In genomic region chr22:31308181-31308580, GRCh38 we compare ENCODE assay signal across 21 cellular contexts. TPM values are rescaled to one million over a fixed set of nuclear protein-coding genes. Genes with fewer than 3 reads are reported as not detected.
DNase-seq lines count a peak whose midpoint lies in the region; ATAC-seq, FAIRE-seq and TF ChIP-seq lines count a peak whose summit lies in the region.
"Had no signal": no experiment of that assay in that cellular context is flagged by ENCODE, and none has a peak within 500 bp of the region (broad histone marks: within the 10 kb centered on the region; RNA-seq: fewer than 3 reads in every experiment).

No MANE protein-coding gene starts in this region.

- H3K9me3 Mint-ChIP-seq in activated naive CD4-positive, alpha-beta T cell treated with anti-CD3 and anti-CD28 coated beads, Interleukin-2, amount 10 ng/mL, durations not matched to agents 7 days and 5 days, result no peaks in the 10 kb centered on the region
- no peaks in the 10 kb centered on the region for H3K9me3 Mint-ChIP-seq in activated naive CD4-positive, alpha-beta T cell treated with anti-CD3 and anti-CD28 coated beads, Interleukin-2, amount 50 U/mL, for 72 hours
- H3K9me3 Mint-ChIP-seq in activated T-helper 17 cell treated with anti-CD3 and anti-CD28 coated beads, Interleukin-2, amount 50 U/mL, for 72 hours, result no peaks in the 10 kb centered on the region
- no peaks in the 10 kb centered on the region for H3K9me3 Mint-ChIP-seq in stimulated activated memory B cell treated with anti-CD40 and anti-IgM and Interleukin-4, amounts not matched to agents 10 μg/mL and 1 μg/mL and 100 μg/mL, for 72 hours
- H3K9me3 Mint-ChIP-seq: stimulated activated effector memory CD8-positive, alpha-beta T cell treated with anti-CD3 and anti-CD28 coated beads, Interleukin-12 subunit alpha, Interleukin-12 subunit beta, amount 100 ng/mL, for 72 hours had no signal

- H3K36me3 Mint-ChIP-seq in activated naive CD4-positive, alpha-beta T cell treated with anti-CD3 and anti-CD28 coated beads, Interleukin-2, amount 10 ng/mL, durations not matched to agents 7 days and 5 days, result peaks cover 19% of the 10 kb centered on the region
- peaks cover 0 to 7% of the 10 kb centered on the region in 2 donors for H3K36me3 Mint-ChIP-seq in activated naive CD4-positive, alpha-beta T cell treated with anti-CD3 and anti-CD28 coated beads, Interleukin-2, amount 50 U/mL, for 72 hours
- peaks cover 7% of the 10 kb centered on the region for H3K36me3 Mint-ChIP-seq in activated T-helper 17 cell treated with anti-CD3 and anti-CD28 coated beads, Interleukin-2, amount 50 U/mL, for 72 hours (ENCODE audit: low read depth)
- H3K36me3 Mint-ChIP-seq in stimulated activated memory B cell treated with anti-CD40 and anti-IgM and Interleukin-4, amounts not matched to agents 10 μg/mL and 1 μg/mL and 100 μg/mL, for 72 hours, result no peaks in the 10 kb centered on the region
- H3K36me3 Mint-ChIP-seq: stimulated activated effector memory CD8-positive, alpha-beta T cell treated with anti-CD3 and anti-CD28 coated beads, Interleukin-12 subunit alpha, Interleukin-12 subunit beta, amount 100 ng/mL, for 72 hours had no signal

- FAIRE-seq in GM18507 (lab: Jason Lieb, UNC), result peak; percentile 80
- FAIRE-seq: endometrium, TTC549 had no signal

- no peak overlapping the region for H3K4me3 Mint-ChIP-seq in activated naive CD4-positive, alpha-beta T cell treated with anti-CD3 and anti-CD28 coated beads, Interleukin-2, amount 10 ng/mL, durations not matched to agents 7 days and 5 days
- H3K4me3 Mint-ChIP-seq in activated T-helper 17 cell treated with anti-CD3 and anti-CD28 coated beads, Interleukin-2, amount 50 U/mL, for 72 hours, result peak overlapping the region; percentile 86
- no peak overlapping the region for H3K4me3 Mint-ChIP-seq in stimulated activated memory B cell treated with anti-CD40 and anti-IgM and Interleukin-4, amounts not matched to agents 10 μg/mL and 1 μg/mL and 100 μg/mL, for 72 hours
- H3K4me3 Mint-ChIP-seq: stimulated activated effector memory CD8-positive, alpha-beta T cell treated with anti-CD3 and anti-CD28 coated beads, Interleukin-12 subunit alpha, Interleukin-12 subunit beta, amount 100 ng/mL, for 72 hours had no signal

- no peak overlapping the region for H3K4me2 ChIP-seq in hepatocyte

- DNase-seq in activated naive CD4-positive, alpha-beta T cell treated with anti-CD3 and anti-CD28 coated beads, Interleukin-2, amount 10 ng/mL, durations not matched to agents 7 days and 5 days, result no peak
- DNase-seq in activated naive CD4-positive, alpha-beta T cell treated with anti-CD3 and anti-CD28 coated beads, Interleukin-2, amount 50 U/mL, for 72 hours (ENCODE audit: low spot score in 2 of 2), result no peak
- DNase-seq in GM18507 (ENCODE audit: extremely low spot score, insufficient read length, low read depth), result no peak
- no peak for DNase-seq in hepatocyte (ENCODE audit: low spot score)
- no peak for DNase-seq in coronary artery (ENCODE audit: low spot score)
- DNase-seq: activated T-cell treated with anti-CD3 and anti-CD28 coated beads, Interleukin-2, amount 50 U/mL, for 48 hours; Caco-2; GM23248; NCI-H187; nucleus accumbens; stimulated activated CD4-positive, alpha-beta T cell treated with anti-CD3 and anti-CD28 coated beads, Interleukin-1b, Interleukin-23, amount 100 ng/mL, for 48 hours had no signal

- ATAC-seq in activated naive CD4-positive, alpha-beta T cell treated with anti-CD3 and anti-CD28 coated beads, Interleukin-2, amount 50 U/mL, for 72 hours, result no peak
- no peak for ATAC-seq in activated T-helper 17 cell treated with anti-CD3 and anti-CD28 coated beads, Interleukin-2, amount 50 U/mL, for 72 hours (replicated peaks)
- ATAC-seq in stimulated activated memory B cell treated with anti-CD40 and anti-IgM and Interleukin-4, amounts not matched to agents 10 μg/mL and 1 μg/mL and 100 μg/mL, for 72 hours, result no peak
- no peak for ATAC-seq in HG03469 (IDR thresholded peaks at IDR 0.05; ENCODE audit: unreplicated experiment)
- ATAC-seq: stimulated activated effector memory CD8-positive, alpha-beta T cell treated with anti-CD3 and anti-CD28 coated beads, Interleukin-12 subunit alpha, Interleukin-12 subunit beta, amount 100 ng/mL, for 72 hours had no signal

- no peaks in the 10 kb centered on the region for H3K79me2 ChIP-seq in hepatocyte

- no peak overlapping the region for H2AFZ ChIP-seq in hepatocyte
- H2AFZ ChIP-seq: GM23248 had no signal

- no peaks in the 10 kb centered on the region for H3K27me3 Mint-ChIP-seq in activated naive CD4-positive, alpha-beta T cell treated with anti-CD3 and anti-CD28 coated beads, Interleukin-2, amount 10 ng/mL, durations not matched to agents 7 days and 5 days
- no peaks in the 10 kb centered on the region for H3K27me3 Mint-ChIP-seq in activated T-helper 17 cell treated with anti-CD3 and anti-CD28 coated beads, Interleukin-2, amount 50 U/mL, for 72 hours
- no peaks in the 10 kb centered on the region for H3K27me3 Mint-ChIP-seq in stimulated activated memory B cell treated with anti-CD40 and anti-IgM and Interleukin-4, amounts not matched to agents 10 μg/mL and 1 μg/mL and 100 μg/mL, for 72 hours

- peaks cover 51% of the 10 kb centered on the region for H3K4me1 Mint-ChIP-seq in activated naive CD4-positive, alpha-beta T cell treated with anti-CD3 and anti-CD28 coated beads, Interleukin-2, amount 10 ng/mL, durations not matched to agents 7 days and 5 days
- peaks cover 23% of the 10 kb centered on the region for H3K4me1 Mint-ChIP-seq in activated T-helper 17 cell treated with anti-CD3 and anti-CD28 coated beads, Interleukin-2, amount 50 U/mL, for 72 hours
- peaks cover 25% of the 10 kb centered on the region for H3K4me1 Mint-ChIP-seq in stimulated activated memory B cell treated with anti-CD40 and anti-IgM and Interleukin-4, amounts not matched to agents 10 μg/mL and 1 μg/mL and 100 μg/mL, for 72 hours

- no peaks in the 10 kb centered on the region for H3K4me1 ChIP-seq in hepatocyte (ENCODE audit: insufficient read depth)
- H3K4me1 ChIP-seq: Caco-2 had no signal

- peak overlapping the region; percentile 85 for H3K27ac Mint-ChIP-seq in activated naive CD4-positive, alpha-beta T cell treated with anti-CD3 and anti-CD28 coated beads, Interleukin-2, amount 10 ng/mL, durations not matched to agents 7 days and 5 days
- peak overlapping the region in 1 of 2 donors; percentile 95 for H3K27ac Mint-ChIP-seq in activated naive CD4-positive, alpha-beta T cell treated with anti-CD3 and anti-CD28 coated beads, Interleukin-2, amount 50 U/mL, for 72 hours
- peak overlapping the region; percentile 77 for H3K27ac Mint-ChIP-seq in activated T-helper 17 cell treated with anti-CD3 and anti-CD28 coated beads, Interleukin-2, amount 50 U/mL, for 72 hours
- H3K27ac Mint-ChIP-seq in stimulated activated memory B cell treated with anti-CD40 and anti-IgM and Interleukin-4, amounts not matched to agents 10 μg/mL and 1 μg/mL and 100 μg/mL, for 72 hours, result peak overlapping the region; percentile 61
- H3K27ac Mint-ChIP-seq: stimulated activated effector memory CD8-positive, alpha-beta T cell treated with anti-CD3 and anti-CD28 coated beads, Interleukin-12 subunit alpha, Interleukin-12 subunit beta, amount 100 ng/mL, for 72 hours had no signal

- no peaks in the 10 kb centered on the region for H3K27me3 ChIP-seq in hepatocyte
- H3K27me3 ChIP-seq: cardiac muscle cell had no signal

- TF ChIP-seq CTCF in hepatocyte (IDR thresholded peaks at IDR 0.05; ENCODE audit: poor library complexity), result no peak
- no peak for TF ChIP-seq CTCF in coronary artery (IDR thresholded peaks at IDR 0.05)

- H3K4me3 ChIP-seq in hepatocyte (no peak overlapping the region), coronary artery (no peak overlapping the region)
- H3K4me3 ChIP-seq: cardiac muscle cell, GM23248, lung, skin epidermis, thoracic aorta had no signal

- H3K9me3 ChIP-seq in hepatocyte (ENCODE audit: low read depth), result no peaks in the 10 kb centered on the region
- H3K9me3 ChIP-seq: Caco-2, thoracic aorta had no signal

- H4K20me1 ChIP-seq in hepatocyte (ENCODE audit: insufficient read depth, poor library complexity, severe bottlenecking), result no peaks in the 10 kb centered on the region

- no peaks in the 10 kb centered on the region for H3K36me3 ChIP-seq in hepatocyte (replicated peaks; ENCODE audit: insufficient read depth, low read depth)
- H3K36me3 ChIP-seq: cardiac muscle cell, thoracic aorta had no signal

- no peaks in the 10 kb centered on the region for H3K9me2 ChIP-seq in hepatocyte (replicated peaks; ENCODE audit: insufficient read depth)

- H3K27ac ChIP-seq in hepatocyte, result no peak overlapping the region
- no peak overlapping the region for H3K27ac ChIP-seq in coronary artery
- H3K27ac ChIP-seq: cardiac muscle cell, GM23248, skin epidermis, thoracic aorta had no signal

- CTCF ChIA-PET in activated naive CD4-positive, alpha-beta T cell treated with anti-CD3 and anti-CD28 coated beads, Interleukin-2, amount 10 ng/mL, durations not matched to agents 7 days and 5 days (lab: Charles Lee), result interaction anchor here (0.6 to 1.2 kb wide), 2 partner anchors 8 to 20 kb away, joined by 3 read pairs; no protein-coding TSS in a partner anchor

RNA-seq across cellular contexts. Expression of gene PIK3IP1, which starts 15.9 kb away (rescaled TPM):
- total RNA-seq in activated naive CD4-positive, alpha-beta T cell treated with anti-CD3 and anti-CD28 coated beads, Interleukin-2, amount 50 U/mL, for 72 hours, result 10 to 100 TPM; 20.0 to 20.8 TPM
- 10 to 100 TPM; 11.0 to 24.1 TPM for total RNA-seq in activated T-helper 17 cell treated with anti-CD3 and anti-CD28 coated beads, Interleukin-2, amount 50 U/mL, for 72 hours
- 17.9 and 22.2 TPM in 2 replicates for total RNA-seq in hepatocyte
- polyA plus RNA-seq in hepatocyte, result 19.5 and 22.4 TPM in 2 replicates

RNA-seq across cellular contexts. Expression of gene PATZ1, which starts 38.0 kb away (rescaled TPM):
- total RNA-seq in activated naive CD4-positive, alpha-beta T cell treated with anti-CD3 and anti-CD28 coated beads, Interleukin-2, amount 50 U/mL, for 72 hours, result 10 to 100 TPM; 23.5 to 32.3 TPM
- total RNA-seq in activated T-helper 17 cell treated with anti-CD3 and anti-CD28 coated beads, Interleukin-2, amount 50 U/mL, for 72 hours, result 10 to 100 TPM; 16.9 to 28.3 TPM
- total RNA-seq in hepatocyte, result 20.3 and 25.1 TPM in 2 replicates
- polyA plus RNA-seq in hepatocyte, result 18.2 and 23.8 TPM in 2 replicates
